ENCODE assay signal across 8 cellular contexts in the genomic region with DNA sequence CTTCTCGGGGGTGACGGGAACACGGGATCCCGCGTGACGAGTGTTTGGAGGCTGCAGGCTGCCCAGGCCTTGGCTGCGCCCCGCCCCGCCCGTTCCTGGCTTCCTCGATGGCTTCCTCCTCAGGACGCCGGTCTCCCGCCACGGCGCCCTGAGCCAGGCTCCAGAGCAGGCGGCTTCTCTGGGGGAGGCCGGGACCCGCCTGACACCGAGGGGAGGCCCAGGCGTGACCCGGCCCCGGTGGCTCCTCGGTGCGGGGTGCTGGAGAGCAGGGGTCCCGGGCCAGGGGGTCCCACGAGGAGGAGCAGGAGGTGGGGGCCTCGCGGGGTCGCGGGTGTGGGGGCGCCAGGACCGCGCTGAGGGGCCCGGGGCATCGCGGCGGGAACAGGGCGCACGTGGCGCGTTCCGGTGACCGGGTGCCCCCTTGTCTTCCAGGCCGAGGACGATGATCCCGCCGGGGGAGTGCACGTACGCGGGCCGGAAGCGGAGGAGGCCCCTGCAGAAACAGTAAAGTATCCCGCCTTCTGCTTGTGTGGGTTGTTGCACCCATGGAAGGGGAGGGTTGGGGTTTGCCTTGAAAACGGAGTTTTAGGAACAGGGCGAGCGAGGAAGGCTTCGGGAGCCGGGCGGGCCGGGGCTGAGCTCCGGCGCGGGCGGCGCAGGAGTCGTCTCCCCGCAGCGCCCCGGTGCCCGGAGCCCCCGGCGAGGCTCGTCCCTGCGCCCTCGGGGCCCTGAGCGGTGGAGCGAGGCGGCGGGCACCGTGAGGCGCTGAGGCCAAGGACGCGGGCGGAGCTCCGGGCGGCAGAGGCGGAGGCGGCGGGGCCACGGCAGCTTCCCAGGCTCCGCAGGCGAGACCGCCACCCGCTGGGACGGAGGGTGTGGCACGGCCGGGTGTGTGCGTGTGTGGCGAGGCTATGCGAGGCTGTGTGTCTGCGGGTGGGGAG. TPM values are rescaled to one million over a fixed set of nuclear protein-coding genes. Genes with fewer than 3 reads are reported as not detected.
DNase-seq lines count a peak whose midpoint lies in the region; ATAC-seq and TF ChIP-seq lines count a peak whose summit lies in the region.

No MANE protein-coding gene starts in this region.

- ATAC-seq in Right ventricle myocardium inferior: peak; percentile 78
- ATAC-seq in gastroesophageal sphincter: peak; percentile 77

- no peak for TF ChIP-seq POLR2A in gastroesophageal sphincter (IDR thresholded peaks at IDR 0.05)

- DNase-seq in Right ventricle myocardium inferior (ENCODE audit: missing footprints) (no peak), cardiac septum (ENCODE audit: low spot score) (no peak), MG63 (peak; percentile 84), progenitor cell of endocrine pancreas (ENCODE audit: low spot score, unreplicated experiment) (no peak), NCI-H1436 treated with DMSO at 0.1 percent for 48 hours (lab: John Stamatoyannopoulos, UW) (no peak), superior temporal gyrus (ENCODE audit: extremely low spot score) (no peak)
- peak; percentile 56 for DNase-seq in activated T-helper 1 cell treated with anti-CD3 and anti-CD28 coated beads, Interleukin-12 subunit alpha, Interleukin-12 subunit beta, Interleukin-2, Interleukin-4 antibody, amounts not matched to agents 30 ng/mL and 10 ng/mL and 1 ng/mL, durations not matched to agents 14 hours and 24 hours and 36 hours (ENCODE audit: low spot score)

- TF ChIP-seq CTCF in gastroesophageal sphincter (IDR thresholded peaks at IDR 0.05) (no peak), progenitor cell of endocrine pancreas (IDR thresholded peaks at IDR 0.05; ENCODE audit: unreplicated experiment) (no peak)

- no peaks in the 10 kb centered on the region for H3K9me3 ChIP-seq in MG63
- H3K9me3 ChIP-seq in gastroesophageal sphincter: no peaks in the 10 kb centered on the region

- peak overlapping the region in 1 of 4 donors; percentile 40 for H3K27ac ChIP-seq in gastroesophageal sphincter

- H3K4me1 Mint-ChIP-seq in activated T-helper 1 cell treated with anti-CD3 and anti-CD28 coated beads, Interleukin-12 subunit alpha, Interleukin-12 subunit beta, Interleukin-2, Interleukin-4 antibody, amounts not matched to agents 30 ng/mL and 10 ng/mL and 1 ng/mL, durations not matched to agents 14 hours and 24 hours and 36 hours (ENCODE audit: low read depth): peaks cover 35% of the 10 kb centered on the region
- H3K4me1 Mint-ChIP-seq in progenitor cell of endocrine pancreas (ENCODE audit: low read depth): peaks cover 2% of the 10 kb centered on the region

- WGBS in gastroesophageal sphincter (ENCODE audit: low coverage in 1 of 2), 2 donors: no CpG with 5 or more reads among the region's 102 CpGs

- intact Hi-C loops in Right ventricle myocardium inferior (cut with DNase I) (no loop called here), cardiac septum (cut with DNase I) (no loop called here)
- intact Hi-C loops in activated T-helper 1 cell treated with anti-CD3 and anti-CD28 coated beads, Interleukin-12 subunit alpha, Interleukin-12 subunit beta, Interleukin-2, Interleukin-4 antibody, amounts not matched to agents 30 ng/mL and 10 ng/mL and 1 ng/mL, durations not matched to agents 14 hours and 24 hours and 36 hours (cut with micrococcal nuclease): no loop called here

- H3K27ac Mint-ChIP-seq in activated T-helper 1 cell treated with anti-CD3 and anti-CD28 coated beads, Interleukin-12 subunit alpha, Interleukin-12 subunit beta, Interleukin-2, Interleukin-4 antibody, amounts not matched to agents 30 ng/mL and 10 ng/mL and 1 ng/mL, durations not matched to agents 14 hours and 24 hours and 36 hours: peak overlapping the region; percentile 69
- H3K27ac Mint-ChIP-seq in progenitor cell of endocrine pancreas: no peak overlapping the region

- H3K4me3 ChIP-seq in MG63 (no peak overlapping the region), gastroesophageal sphincter (peak overlapping the region; percentile 3 to 54)

- peaks cover 27% of the 10 kb centered on the region for H3K36me3 ChIP-seq in MG63
- H3K36me3 ChIP-seq in gastroesophageal sphincter: no peaks in the 10 kb centered on the region

- TF ChIP-seq EP300 in gastroesophageal sphincter (IDR thresholded peaks at IDR 0.05): no peak

- H3K9me3 Mint-ChIP-seq in activated T-helper 1 cell treated with anti-CD3 and anti-CD28 coated beads, Interleukin-12 subunit alpha, Interleukin-12 subunit beta, Interleukin-2, Interleukin-4 antibody, amounts not matched to agents 30 ng/mL and 10 ng/mL and 1 ng/mL, durations not matched to agents 14 hours and 24 hours and 36 hours: no peaks in the 10 kb centered on the region
- H3K9me3 Mint-ChIP-seq in progenitor cell of endocrine pancreas (ENCODE audit: low read depth): peaks cover 3% of the 10 kb centered on the region

- peaks cover 14% of the 10 kb centered on the region for H3K36me3 Mint-ChIP-seq in activated T-helper 1 cell treated with anti-CD3 and anti-CD28 coated beads, Interleukin-12 subunit alpha, Interleukin-12 subunit beta, Interleukin-2, Interleukin-4 antibody, amounts not matched to agents 30 ng/mL and 10 ng/mL and 1 ng/mL, durations not matched to agents 14 hours and 24 hours and 36 hours (ENCODE audit: low read depth)
- no peaks in the 10 kb centered on the region for H3K36me3 Mint-ChIP-seq in progenitor cell of endocrine pancreas (ENCODE audit: insufficient read depth)

- H3K27me3 ChIP-seq in MG63 (no peaks in the 10 kb centered on the region), gastroesophageal sphincter (peaks cover 29% of the 10 kb centered on the region)

- H3K4me3 Mint-ChIP-seq in activated T-helper 1 cell treated with anti-CD3 and anti-CD28 coated beads, Interleukin-12 subunit alpha, Interleukin-12 subunit beta, Interleukin-2, Interleukin-4 antibody, amounts not matched to agents 30 ng/mL and 10 ng/mL and 1 ng/mL, durations not matched to agents 14 hours and 24 hours and 36 hours: peak overlapping the region; percentile 77
- peak overlapping the region; percentile 64 for H3K4me3 Mint-ChIP-seq in progenitor cell of endocrine pancreas (ENCODE audit: low read depth)

- H3K4me1 ChIP-seq in gastroesophageal sphincter: peaks cover 0 to 8% (median 0%) of the 10 kb centered on the region in 3 donors

- no peaks in the 10 kb centered on the region for H3K27me3 Mint-ChIP-seq in activated T-helper 1 cell treated with anti-CD3 and anti-CD28 coated beads, Interleukin-12 subunit alpha, Interleukin-12 subunit beta, Interleukin-2, Interleukin-4 antibody, amounts not matched to agents 30 ng/mL and 10 ng/mL and 1 ng/mL, durations not matched to agents 14 hours and 24 hours and 36 hours (ENCODE audit: insufficient read depth)
- peaks cover 41% of the 10 kb centered on the region for H3K27me3 Mint-ChIP-seq in progenitor cell of endocrine pancreas

RNA-seq across cellular contexts. Expression of gene AHRR, which starts 22.2 kb away (rescaled TPM):
- total RNA-seq in Right ventricle myocardium inferior (2.1 TPM), cardiac septum (0.73 TPM), gastroesophageal sphincter (1 to 10 TPM in 1 of 4 donors, under 1 TPM in 3; 0.15 to 1.7 (median 0.45) TPM), progenitor cell of endocrine pancreas (0.69 and 1.3 TPM in 2 replicates)
- total RNA-seq in MG63 (2014; rRNA removed; shearing (Covaris generic); ENCODE audit: low replicate concordance): 20.6 and 24.5 TPM in 2 replicates
- total RNA-seq in activated T-helper 1 cell treated with anti-CD3 and anti-CD28 coated beads, Interleukin-12 subunit alpha, Interleukin-12 subunit beta, Interleukin-2, Interleukin-4 antibody, amounts not matched to agents 30 ng/mL and 10 ng/mL and 1 ng/mL, durations not matched to agents 14 hours and 24 hours and 36 hours: 22.7 and 23.7 TPM in 2 replicates

Comparison
In these comparisons a context has a peak if more than half of its experiments do, and no peak if none do; other contexts are left out.
1. DNase-seq: peak in MG63 (single experiment) and activated T-helper 1 cell treated with anti-CD3 and anti-CD28 coated beads, Interleukin-12 subunit alpha, Interleukin-12 subunit beta, Interleukin-2, Interleukin-4 antibody, amounts not matched to agents 30 ng/mL and 10 ng/mL and 1 ng/mL, durations not matched to agents 14 hours and 24 hours and 36 hours (single experiment); none in Right ventricle myocardium inferior (single experiment), cardiac septum (single experiment), progenitor cell of endocrine pancreas (single experiment), NCI-H1436 treated with DMSO at 0.1 percent for 48 hours (single experiment) and superior temporal gyrus (single experiment).